Comparison of ENCODE assay signal across 15 cellular contexts in genomic region chr11:12496181-12497025, GRCh38.
DNase-seq lines count a peak whose midpoint lies in the region; ATAC-seq, FAIRE-seq and TF ChIP-seq lines count a peak whose summit lies in the region.
"Had no signal": no experiment of that assay in that cellular context is flagged by ENCODE, and none has a peak within 500 bp of the region (broad histone marks: within the 10 kb centered on the region; RNA-seq: fewer than 3 reads in every experiment).

No MANE protein-coding gene starts in this region.

- H3K36me3 ChIP-seq in BE2C (no peaks in the 10 kb centered on the region), HEK293 (ENCODE audit: control insufficient read depth in 2 of 2, insufficient read depth in 1 of 2, low read length in 2 of 2) (peaks cover 0 to 16% of the 10 kb centered on the region in 2 experiments; a peak in 1 of 3 replicates), K562 (ENCODE audit: control insufficient read depth, insufficient read depth, low read length) (no peaks in the 10 kb centered on the region), mucosa of descending colon (ENCODE audit: low read depth) (no peaks in the 10 kb centered on the region)
- H3K36me3 ChIP-seq: adrenal gland had no signal

- no peaks in the 10 kb centered on the region for H3K79me2 ChIP-seq in K562 (ENCODE audit: control insufficient read depth, insufficient read depth, low read length)

- H3K9me3 ChIP-seq in BE2C = no peaks in the 10 kb centered on the region
- H3K9me3 ChIP-seq in HEK293 (ENCODE audit: control insufficient read depth, insufficient read depth, low read depth, low read length) = no peaks in the 10 kb centered on the region
- H3K9me3 ChIP-seq in K562 (replicated peaks; ENCODE audit: control insufficient read depth, insufficient read depth, low read depth, low read length) = no peaks in the 10 kb centered on the region
- no peaks in the 10 kb centered on the region for H3K9me3 ChIP-seq in mucosa of descending colon
- H3K9me3 ChIP-seq: adrenal gland had no signal

- intact Hi-C loops in K562 (cut with micrococcal nuclease) (no loop called here), mucosa of descending colon (cut with DNase I, micrococcal nuclease) (no loop called here)

- no TSS peak for BruUV-seq in K562 (replicated peaks; lab: Mats Ljungman, UMichigan)

- 13% methylated on average over 6 of the region's 6 CpGs for WGBS in K562 (ENCODE audit: insufficient coverage, low coverage, missing lambda C conversion rate)

- in situ Hi-C loops in K562 (cut with MboI) = no loop called here

- no peak overlapping the region for H3K4me3 ChIP-seq in BE2C (ENCODE audit: low read depth, low read length)
- no peak overlapping the region for H3K4me3 ChIP-seq in HEK293 (ENCODE audit: low read depth, low read length)
- H3K4me3 ChIP-seq in K562 = no peak overlapping the region
- H3K4me3 ChIP-seq in mucosa of descending colon = no peak overlapping the region
- H3K4me3 ChIP-seq: adrenal gland, skin epidermis had no signal

- H3K9me1 ChIP-seq in K562 (ENCODE audit: control insufficient read depth, insufficient read depth, low read length) = no peaks in the 10 kb centered on the region

- peak; percentile 52 for TF ChIP-seq CTCF in BE2C (IDR thresholded peaks at IDR 0.05; ENCODE audit: low read depth, low read length)
- no peak; the same call in 1 of the 2 replicates for TF ChIP-seq CTCF in HEK293 (tag by site-specific recombination; IDR thresholded peaks at IDR 0.05)
- 0 out of 6 replicates have a peak, but pooled peaks of 2 of the 3 experiments have one; percentile 13 to 15 for TF ChIP-seq CTCF in K562 (IDR thresholded peaks at IDR 0.05 in 2 of 3, conservative IDR thresholded peaks at IDR 0.05 in 1 of 3; ENCODE audit: insufficient read depth in 2 of 3, low read depth in 1 of 3, low read length in 3 of 3)
- TF ChIP-seq CTCF in mucosa of descending colon (IDR thresholded peaks at IDR 0.05) = no peak

- no peak for TF ChIP-seq RAD21 in K562 (CRISPR knock-in tag; conservative IDR thresholded peaks at IDR 0.05 in 1 of 2, IDR thresholded peaks at IDR 0.05 in 1 of 2)

- no peaks in the 10 kb centered on the region for H4K20me1 ChIP-seq in K562 (replicated peaks; ENCODE audit: control insufficient read depth, insufficient read depth, low read length)

- ATAC-seq in K562 (no peak), mucosa of descending colon (peak; percentile 43)
- ATAC-seq: effector memory CD8-positive, alpha-beta T cell had no signal

- TF ChIP-seq EP300 in K562 (IDR thresholded peaks at IDR 0.05; ENCODE audit: low read length) = no peak

- POLR2A ChIA-PET in HEK293 (lab: Yijun Ruan, JAX) (no interaction called here), K562 (lab: Yijun Ruan, JAX) (interaction anchor here (0.6 to 1.3 kb wide), 3 partner anchors 10 to 262 kb away, joined by 3 to 4 read pairs (median 4); no protein-coding TSS in a partner anchor)

- H3K4me1 ChIP-seq in BE2C = no peaks in the 10 kb centered on the region; the same call in 1 of the 2 replicates
- no peaks in the 10 kb centered on the region for H3K4me1 ChIP-seq in HEK293 (ENCODE audit: control insufficient read depth, insufficient read depth, low read length)
- no peaks in the 10 kb centered on the region; a peak in 1 of 5 replicates for H3K4me1 ChIP-seq in K562 (replicated peaks in 1 of 2; ENCODE audit: control insufficient read depth in 2 of 2, insufficient read depth in 2 of 2, low read length in 2 of 2)
- no peaks in the 10 kb centered on the region for H3K4me1 ChIP-seq in mucosa of descending colon (ENCODE audit: low read depth)
- H3K4me1 ChIP-seq: adrenal gland had no signal

- no peak overlapping the region for H3K9ac ChIP-seq in K562 (ENCODE audit: insufficient read depth in 1 of 2, low read depth in 2 of 2, low read length in 2 of 2)

- CTCF ChIA-PET in HEK293 (lab: Yijun Ruan, JAX) (interaction anchor here (0.5 to 1.1 kb wide), 3 partner anchors 9 to 182 kb away, joined by 3 to 4 read pairs (median 3); no protein-coding TSS in a partner anchor), K562 (lab: Yijun Ruan, JAX; ENCODE audit: low intra/inter-chr PET ratio) (no interaction called here)

- FAIRE-seq in K562 (lab: Jason Lieb, UNC) = peak; percentile 32
- FAIRE-seq: GM18507 had no signal

- H2AFZ ChIP-seq in K562 (ENCODE audit: low read depth, low read length) = no peak overlapping the region

- H3K4me2 ChIP-seq in K562 (ENCODE audit: insufficient read depth, low read length) = no peak overlapping the region

- no peak for TF ChIP-seq POLR2A in K562 (conservative IDR thresholded peaks at IDR 0.05)

- no peaks in the 10 kb centered on the region for H3K27me3 ChIP-seq in BE2C
- peaks cover 7 to 9% of the 10 kb centered on the region in 2 experiments; a peak in 3 of 5 replicates for H3K27me3 ChIP-seq in K562 (ENCODE audit: control insufficient read depth in 2 of 2, insufficient read depth in 2 of 2, low read length in 2 of 2)
- H3K27me3 ChIP-seq: adrenal gland had no signal

- H3K27ac ChIP-seq in HEK293 (ENCODE audit: extremely low read depth, low read depth, low read length) = no peak overlapping the region
- H3K27ac ChIP-seq in K562 (ENCODE audit: extremely low read depth, low read depth, low read length) = no peak overlapping the region
- H3K27ac ChIP-seq: adrenal gland, skin epidermis had no signal

- DNase-seq in BE2C (no peak), K562 (ENCODE audit: extremely low read depth in 1 of 4, low spot score in 3 of 4) (no peak), mucosa of descending colon (no peak), COLO668 (lab: John Stamatoyannopoulos, UW; ENCODE audit: unreplicated experiment) (no peak), NCI-H2196 treated with DMSO at 0.1 percent for 48 hours (lab: John Stamatoyannopoulos, UW; ENCODE audit: unreplicated experiment) (no peak)
- no peak for DNase-seq in activated T-cell treated with anti-CD3 and anti-CD28 coated beads, Interleukin-2, amount 50 U/mL, for 1 hour
- no peak for DNase-seq in stimulated activated CD4-positive, alpha-beta T cell treated with anti-CD3 and anti-CD28 coated beads, Interleukin-4, amount 100 ng/mL, for 4 hours
- DNase-seq: activated CD8-positive, alpha-beta memory T cell treated with anti-CD3 and anti-CD28 coated beads, Interleukin-2, amount 50 U/mL, for 48 hours; effector memory CD8-positive, alpha-beta T cell; NCI-H1436 treated with DMSO at 0.1 percent for 48 hours; T1000 had no signal

TF ChIP-seq in HEK293, 187 proteins besides CTCF, POLR2A, EP300 and RAD21 (continues in another document):
- TF ChIP-seq ZBTB10 (tag by site-specific recombination; IDR thresholded peaks at IDR 0.05) = no peak

Comparison
In these comparisons a context has a peak if more than half of its experiments do, and no peak if none do; other contexts are left out.
1. CTCF ChIP-seq: peak in BE2C (single experiment) and K562 (2 of 3); none in HEK293 (single experiment) and mucosa of descending colon (single experiment).